In genomic region chr22:19941365-19942070, GRCh38 we compare ENCODE assay signal across 1 cellular context.
TF ChIP-seq lines count a peak whose summit lies in the region.

COMT (plus strand) TSS chr22:19941772; CDS start chr22:19962527, 20,755 bp downstream.
TXNRD2 (minus strand) TSS chr22:19941818; CDS start chr22:19941803, 15 bp downstream.

TF ChIP-seq in HepG2, 621 proteins besides CTCF, POLR2A, EP300 and RAD21 (continued from another document and continues in another):
- TF ChIP-seq ZNF609 (CRISPR knock-in tag; IDR thresholded peaks at IDR 0.05; ENCODE audit: borderline replicate concordance), result peak; percentile 39; the same call in 1 of the 2 replicates
- TF ChIP-seq NFE2L2 (IDR thresholded peaks at IDR 0.05; ENCODE audit: low read length), result no peak
- TF ChIP-seq SPEN (CRISPR knock-in tag; IDR thresholded peaks at IDR 0.05; ENCODE audit: low read depth), result no peak; the same call in 1 of the 2 replicates
- no peak for TF ChIP-seq ZNF562 (CRISPR knock-in tag; IDR thresholded peaks at IDR 0.05; ENCODE audit: borderline replicate concordance)
- TF ChIP-seq ZHX2 (IDR thresholded peaks at IDR 0.05; ENCODE audit: low read depth), result peak; percentile 45; the same call in 1 of the 2 replicates
- no peak for TF ChIP-seq ZHX2 (CRISPR knock-in tag; IDR thresholded peaks at IDR 0.05; ENCODE audit: borderline replicate concordance)
- TF ChIP-seq ZNF782 (CRISPR knock-in tag; IDR thresholded peaks at IDR 0.05; ENCODE audit: borderline replicate concordance), result 0 out of 2 replicates have a peak, but pooled peaks have one; percentile 47
- no peak for TF ChIP-seq SIX1 (CRISPR knock-in tag; IDR thresholded peaks at IDR 0.05; ENCODE audit: borderline replicate concordance)
- TF ChIP-seq ZSCAN30 (CRISPR knock-in tag; IDR thresholded peaks at IDR 0.05), result no peak
- TF ChIP-seq FOXC1 (CRISPR knock-in tag; IDR thresholded peaks at IDR 0.05; ENCODE audit: borderline replicate concordance), result no peak
- 0 out of 2 replicates have a peak, but pooled peaks have one; percentile 28 for TF ChIP-seq ZNF777 (CRISPR knock-in tag; IDR thresholded peaks at IDR 0.05)
- peak; percentile 35; the same call in 1 of the 2 replicates for TF ChIP-seq DRAP1 (CRISPR knock-in tag; IDR thresholded peaks at IDR 0.05)
- no peak for TF ChIP-seq NCOA5 (CRISPR knock-in tag; IDR thresholded peaks at IDR 0.05)
- TF ChIP-seq ZNF329 (CRISPR knock-in tag; IDR thresholded peaks at IDR 0.05; ENCODE audit: low read depth), result no peak
- TF ChIP-seq BCL3 (CRISPR knock-in tag; IDR thresholded peaks at IDR 0.05), result peak; percentile 78
- no peak for TF ChIP-seq TBP (CRISPR knock-in tag; IDR thresholded peaks at IDR 0.05)
- no peak for TF ChIP-seq RARG (CRISPR knock-in tag; IDR thresholded peaks at IDR 0.05; ENCODE audit: low read depth)
- no peak; the same call in 1 of the 2 replicates for TF ChIP-seq ZNF296 (CRISPR knock-in tag; conservative IDR thresholded peaks at IDR 0.05)
- no peak for TF ChIP-seq ZNF460 (CRISPR knock-in tag; IDR thresholded peaks at IDR 0.05; ENCODE audit: borderline replicate concordance)
- TF ChIP-seq CENPT (CRISPR knock-in tag; IDR thresholded peaks at IDR 0.05; ENCODE audit: low read depth), result no peak
- TF ChIP-seq ZBTB10 (CRISPR knock-in tag; IDR thresholded peaks at IDR 0.05; ENCODE audit: borderline replicate concordance), result no peak; the same call in 1 of the 2 replicates
- peak; percentile 74; the same call in 1 of the 2 replicates for TF ChIP-seq HINFP (CRISPR knock-in tag; IDR thresholded peaks at IDR 0.05; ENCODE audit: low read depth)
- peak; percentile 33 for TF ChIP-seq ELF1 (CRISPR knock-in tag; IDR thresholded peaks at IDR 0.05)
- TF ChIP-seq MTERF4 (CRISPR knock-in tag; IDR thresholded peaks at IDR 0.05), result no peak
- no peak for TF ChIP-seq NR1H2 (CRISPR knock-in tag; IDR thresholded peaks at IDR 0.05; ENCODE audit: borderline replicate concordance, low read depth)
- peak; percentile 33; the same call in 1 of the 2 replicates for TF ChIP-seq ZNF274 (CRISPR knock-in tag; IDR thresholded peaks at IDR 0.05)
- 0 out of 2 replicates have a peak, but pooled peaks have one; percentile 2 for TF ChIP-seq ZNF281 (CRISPR knock-in tag; IDR thresholded peaks at IDR 0.05; ENCODE audit: borderline replicate concordance)
- TF ChIP-seq SYNCRIP (IDR thresholded peaks at IDR 0.05; ENCODE audit: insufficient read depth, low read depth, low read length), result no peak
- no peak for TF ChIP-seq TEAD2 (CRISPR knock-in tag; IDR thresholded peaks at IDR 0.05)
- TF ChIP-seq ZNF589 (CRISPR knock-in tag; conservative IDR thresholded peaks at IDR 0.05), result no peak
- no peak for TF ChIP-seq TIGD3 (CRISPR knock-in tag; IDR thresholded peaks at IDR 0.05; ENCODE audit: borderline replicate concordance)
- TF ChIP-seq ZMYM2 (CRISPR knock-in tag; IDR thresholded peaks at IDR 0.05), result no peak
- no peak for TF ChIP-seq SIX4 (CRISPR knock-in tag; IDR thresholded peaks at IDR 0.05)
- no peak for TF ChIP-seq MAFK (conservative IDR thresholded peaks at IDR 0.05 in 1 of 2, IDR thresholded peaks at IDR 0.05 in 1 of 2; ENCODE audit: low read length in 2 of 2)
